14 cellular contexts compared by ENCODE assay signal in genomic region chr7:108136191-108136581, GRCh38. TPM values are rescaled to one million over a fixed set of nuclear protein-coding genes. Genes with fewer than 3 reads are reported as not detected.
DNase-seq lines count a peak whose midpoint lies in the region; ATAC-seq and TF ChIP-seq lines count a peak whose summit lies in the region.
"Had no signal": no experiment of that assay in that cellular context is flagged by ENCODE, and none has a peak within 500 bp of the region (broad histone marks: within the 10 kb centered on the region; RNA-seq: fewer than 3 reads in every experiment).

No MANE protein-coding gene starts in this region.

- intact Hi-C loops in activated CD4-positive, alpha-beta T cell treated with anti-CD3 and anti-CD28 coated beads for 36 hours (cut with DNase I, micrococcal nuclease) = loop anchor here in 1 of 2 experiments (5.0 kb wide), 1 partner anchor 324 kb away; no protein-coding TSS in a partner anchor
- intact Hi-C loops in spleen (cut with DNase I; ENCODE audit: low total_unique reads) = no loop called here

- POLR2A ChIA-PET in activated CD4-positive, alpha-beta T cell treated with anti-CD3 and anti-CD28 coated beads for 36 hours (lab: Charles Lee) = interaction anchor here (0.9 kb wide), 1 partner anchor 13 kb away, joined by 3 read pairs; no protein-coding TSS in a partner anchor

- H3K9me3 Mint-ChIP-seq in activated CD4-positive, alpha-beta T cell treated with anti-CD3 and anti-CD28 coated beads for 36 hours (ENCODE audit: low read depth) = peaks cover 1% of the 10 kb centered on the region

- no peaks in the 10 kb centered on the region for H3K9me3 ChIP-seq in spleen
- H3K9me3 ChIP-seq: left ventricle myocardium inferior, vagina had no signal

- ATAC-seq in activated CD4-positive, alpha-beta T cell treated with anti-CD3 and anti-CD28 coated beads for 36 hours = peak; percentile 62
- peak; percentile 25 for ATAC-seq in HG02870 (IDR thresholded peaks at IDR 0.05; ENCODE audit: unreplicated experiment)

- H3K27me3 Mint-ChIP-seq in activated CD4-positive, alpha-beta T cell treated with anti-CD3 and anti-CD28 coated beads for 36 hours = peaks cover 5% of the 10 kb centered on the region

- 37 to 66% (median 47%) methylated on average over 3 of the region's 3 CpGs for WGBS in spleen, 5 donors

- CTCF ChIA-PET in activated CD4-positive, alpha-beta T cell treated with anti-CD3 and anti-CD28 coated beads for 36 hours (lab: Charles Lee) = interaction anchor here (1.3 to 2.0 kb wide), 2 partner anchors 9 to 10 kb away, joined by 4 to 10 read pairs; no protein-coding TSS in a partner anchor

- peak overlapping the region; percentile 15 for H3K4me3 Mint-ChIP-seq in activated CD4-positive, alpha-beta T cell treated with anti-CD3 and anti-CD28 coated beads for 36 hours

- H3K36me3 Mint-ChIP-seq in activated CD4-positive, alpha-beta T cell treated with anti-CD3 and anti-CD28 coated beads for 36 hours (ENCODE audit: low read depth) = peaks cover 1% of the 10 kb centered on the region

- peak overlapping the region; percentile 79 for H3K27ac Mint-ChIP-seq in activated CD4-positive, alpha-beta T cell treated with anti-CD3 and anti-CD28 coated beads for 36 hours

- H3K27ac ChIP-seq in spleen = peak overlapping the region in 7 of 8 donors; percentile 62 to 79 (median 68)
- H3K27ac ChIP-seq: left ventricle myocardium inferior, vagina had no signal

- H3K4me3 ChIP-seq in spleen = no peak overlapping the region
- H3K4me3 ChIP-seq: left ventricle myocardium inferior, vagina had no signal

- H3K27me3 ChIP-seq in spleen (replicated peaks in 1 of 7) = no peaks in the 10 kb centered on the region
- H3K27me3 ChIP-seq: vagina had no signal

- TF ChIP-seq POLR2A in spleen (IDR thresholded peaks at IDR 0.05) = no peak

- H3K4me1 Mint-ChIP-seq in activated CD4-positive, alpha-beta T cell treated with anti-CD3 and anti-CD28 coated beads for 36 hours = peaks cover 19% of the 10 kb centered on the region

- no peaks in the 10 kb centered on the region for H3K36me3 ChIP-seq in spleen
- H3K36me3 ChIP-seq: left ventricle myocardium inferior, vagina had no signal

- H3K4me1 ChIP-seq in spleen = peaks cover 4 to 22% (median 17%) of the 10 kb centered on the region in 6 donors
- H3K4me1 ChIP-seq: left ventricle myocardium inferior, vagina had no signal

- DNase-seq in activated CD4-positive, alpha-beta T cell treated with anti-CD3 and anti-CD28 coated beads for 36 hours = peak; percentile 9
- DNase-seq in activated CD4-positive, alpha-beta T cell treated with anti-CD3 and anti-CD28 coated beads for 1 hour = no peak
- DNase-seq in MV-4-11 (lab: John Stamatoyannopoulos, UW) = peak; percentile 79
- DNase-seq in spleen = no peak
- no peak for DNase-seq in NCI-H1436 (lab: John Stamatoyannopoulos, UW)
- DNase-seq in NCI-H1092 (lab: John Stamatoyannopoulos, UW) = no peak
- no peak for DNase-seq in amygdala (lab: John Stamatoyannopoulos, UW)
- DNase-seq: ACHN; activated CD4-positive, CD25-positive, alpha-beta regulatory T cell; left ventricle myocardium inferior; NCI-H1694 treated with DMSO at 0.1 percent for 48 hours; stimulated activated CD4-positive, alpha-beta T cell treated with anti-CD3 and anti-CD28 coated beads, Interleukin-12 subunit alpha, Interleukin-12 subunit beta, amount 100 ng/mL, for 4 hours had no signal

- TF ChIP-seq CTCF in spleen (IDR thresholded peaks at IDR 0.05 in 8 of 11, conservative IDR thresholded peaks at IDR 0.05 in 3 of 11) = no peak

RNA-seq across cellular contexts. Expression of gene LAMB4, which starts 6.0 kb away (rescaled TPM):
- not detected for total RNA-seq in activated CD4-positive, alpha-beta T cell treated with anti-CD3 and anti-CD28 coated beads for 36 hours
- total RNA-seq in spleen = under 1 TPM in 6 of 7 donors, not detected in 1; 0.14 to 0.94 (median 0.27) TPM
- under 1 TPM in 2 of 3 donors, not detected in 1; 0.03 to 0.24 TPM for polyA plus RNA-seq in spleen

Comparison
In these comparisons a context has a peak if more than half of its experiments do, and no peak if none do; other contexts are left out.
1. DNase-seq: peak in activated CD4-positive, alpha-beta T cell treated with anti-CD3 and anti-CD28 coated beads for 36 hours (single experiment) and MV-4-11 (single experiment); none in activated CD4-positive, alpha-beta T cell treated with anti-CD3 and anti-CD28 coated beads for 1 hour (single experiment), spleen (single experiment), NCI-H1436 (single experiment), NCI-H1092 (single experiment) and amygdala (0 of 56).